17 cellular contexts compared by ENCODE assay signal in the genomic region with DNA sequence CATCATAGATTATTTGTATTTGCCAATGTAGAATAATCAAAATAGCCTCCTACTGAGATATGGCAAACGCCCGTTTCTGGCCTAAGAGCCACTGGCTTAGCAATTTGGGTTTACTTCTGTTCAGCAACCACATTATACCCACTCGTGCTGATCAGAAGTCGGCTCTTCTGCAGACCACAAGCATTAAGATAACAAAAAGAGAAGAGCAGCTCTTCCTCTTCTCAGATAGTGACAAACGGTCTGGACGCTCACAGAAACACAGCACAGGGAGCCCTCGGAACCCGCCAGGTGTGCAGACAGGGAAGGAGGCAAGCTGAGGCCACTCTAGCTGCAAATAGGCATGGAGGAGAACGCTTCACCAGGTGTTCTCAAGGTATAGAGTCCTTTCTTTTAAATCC.
DNase-seq lines count a peak whose midpoint lies in the region; ATAC-seq and TF ChIP-seq lines count a peak whose summit lies in the region.
"Had no signal": no experiment of that assay in that cellular context is flagged by ENCODE, and none has a peak within 500 bp of the region (broad histone marks: within the 10 kb centered on the region; RNA-seq: fewer than 3 reads in every experiment).

No MANE protein-coding gene starts in this region.

- ATAC-seq in left colon = no peak
- ATAC-seq in CD4-positive, alpha-beta T cell (ENCODE audit: poor library complexity) = no peak
- ATAC-seq: body of pancreas; left cardiac atrium; stimulated activated naive CD8-positive, alpha-beta T cell treated with anti-CD3 and anti-CD28 coated beads, Interleukin-15, amount 100 ng/mL, for 72 hours had no signal

- TF ChIP-seq CTCF in endodermal cell (conservative IDR thresholded peaks at IDR 0.05) = no peak
- TF ChIP-seq CTCF in CD4-positive, alpha-beta T cell (IDR thresholded peaks at IDR 0.05) = no peak
- no peak for TF ChIP-seq CTCF in GM20000 (IDR thresholded peaks at IDR 0.05; ENCODE audit: extremely low read depth, missing control alignments)

- POLR2A ChIA-PET in CD4-positive, alpha-beta T cell (lab: Charles Lee) = interaction anchor here (1.4 kb wide), 1 partner anchor 164 kb away, joined by 6 read pairs; a partner anchor contains a TSS

- peak; percentile 13 for DNase-seq in activated T-cell treated with anti-CD3 and anti-CD28 coated beads, Interleukin-2, amount 50 U/mL, for 24 hours
- DNase-seq in activated T-cell treated with anti-CD3 and anti-CD28 coated beads, Interleukin-2, amount 50 U/mL, for 48 hours = no peak
- DNase-seq in NOMO-1 treated with dmso at 0.1 percent for 144 hours (lab: John Stamatoyannopoulos, UW; ENCODE audit: unreplicated experiment) (peak; percentile 39), left colon (peak; percentile 2 to 12), endodermal cell (no peak), pons (ENCODE audit: low spot score) (no peak), GM20000 (ENCODE audit: low spot score) (no peak)
- DNase-seq in CD4-positive, alpha-beta T cell = no peak
- DNase-seq: activated naive CD4-positive, alpha-beta T cell; body of pancreas; COR-L47; effector CD4-positive, alpha-beta T cell; hippocampal formation; left cardiac atrium; SK-N-SH; stimulated activated CD4-positive, alpha-beta T cell treated with anti-CD3 and anti-CD28 coated beads, Interleukin-12 subunit alpha, Interleukin-12 subunit beta, amount 100 ng/mL, for 4 hours; stimulated activated naive CD8-positive, alpha-beta T cell treated with anti-CD3 and anti-CD28 coated beads, Interleukin-15, amount 100 ng/mL, for 72 hours had no signal

- H3K4me3 Mint-ChIP-seq in activated T-cell treated with anti-CD3 and anti-CD28 coated beads, Interleukin-2, amount 50 U/mL, for 24 hours = no peak overlapping the region
- no peak overlapping the region for H3K4me3 Mint-ChIP-seq in endodermal cell
- no peak overlapping the region for H3K4me3 Mint-ChIP-seq in CD4-positive, alpha-beta T cell
- H3K4me3 Mint-ChIP-seq: stimulated activated naive CD8-positive, alpha-beta T cell treated with anti-CD3 and anti-CD28 coated beads, Interleukin-15, amount 100 ng/mL, for 72 hours had no signal

- no peaks in the 10 kb centered on the region for H3K27me3 ChIP-seq in endodermal cell (ENCODE audit: control insufficient read depth, insufficient read depth, low read length, poor library complexity, severe bottlenecking)
- H3K27me3 ChIP-seq in CD4-positive, alpha-beta T cell (ENCODE audit: control insufficient read depth, insufficient read depth, low read length) = no peaks in the 10 kb centered on the region
- H3K27me3 ChIP-seq: body of pancreas had no signal

- H3K36me3 Mint-ChIP-seq in activated T-cell treated with anti-CD3 and anti-CD28 coated beads, Interleukin-2, amount 50 U/mL, for 24 hours (ENCODE audit: low read depth) = peaks cover 16% of the 10 kb centered on the region
- no peaks in the 10 kb centered on the region for H3K36me3 Mint-ChIP-seq in endodermal cell (ENCODE audit: low read depth)
- peaks cover 19% of the 10 kb centered on the region for H3K36me3 Mint-ChIP-seq in CD4-positive, alpha-beta T cell (ENCODE audit: low read depth)

- CTCF ChIA-PET in CD4-positive, alpha-beta T cell (lab: Charles Lee) = no interaction called here

- H3K36me3 ChIP-seq in endodermal cell (ENCODE audit: control insufficient read depth, insufficient read depth, low read length) = no peaks in the 10 kb centered on the region

- H3K9ac ChIP-seq in endodermal cell (ENCODE audit: extremely low read depth, low read length, poor library complexity, severe bottlenecking) = no peak overlapping the region
- H3K9ac ChIP-seq: SK-N-SH had no signal

- intact Hi-C loops in left colon (cut with DNase I, micrococcal nuclease) = no loop called here
- intact Hi-C loops in CD4-positive, alpha-beta T cell (cut with DNase I, micrococcal nuclease) = no loop called here

- no peak overlapping the region for H3K4me3 ChIP-seq in endodermal cell (ENCODE audit: low read length)
- H3K4me3 ChIP-seq: body of pancreas had no signal

- no peaks in the 10 kb centered on the region for H3K9me3 ChIP-seq in endodermal cell (ENCODE audit: control insufficient read depth, low read length)
- H3K9me3 ChIP-seq in CD4-positive, alpha-beta T cell (ENCODE audit: control insufficient read depth, low read length) = no peaks in the 10 kb centered on the region
- H3K9me3 ChIP-seq: body of pancreas, SK-N-SH had no signal

- H3K27ac ChIP-seq in endodermal cell (ENCODE audit: low read depth, low read length) = no peak overlapping the region
- no peak overlapping the region for H3K27ac ChIP-seq in CD4-positive, alpha-beta T cell (ENCODE audit: low read depth, low read length)
- H3K27ac ChIP-seq: body of pancreas had no signal

- H3K4me1 ChIP-seq in endodermal cell (ENCODE audit: control insufficient read depth, insufficient read depth, low read length) = peaks cover 12% of the 10 kb centered on the region

- no peaks in the 10 kb centered on the region for H3K9me3 Mint-ChIP-seq in activated T-cell treated with anti-CD3 and anti-CD28 coated beads, Interleukin-2, amount 50 U/mL, for 24 hours
- no peaks in the 10 kb centered on the region for H3K9me3 Mint-ChIP-seq in endodermal cell
- H3K9me3 Mint-ChIP-seq in CD4-positive, alpha-beta T cell = no peaks in the 10 kb centered on the region
- H3K9me3 Mint-ChIP-seq: stimulated activated naive CD8-positive, alpha-beta T cell treated with anti-CD3 and anti-CD28 coated beads, Interleukin-15, amount 100 ng/mL, for 72 hours had no signal

- H3K4me1 Mint-ChIP-seq in activated T-cell treated with anti-CD3 and anti-CD28 coated beads, Interleukin-2, amount 50 U/mL, for 24 hours (ENCODE audit: low read depth) = peaks cover 71% of the 10 kb centered on the region
- H3K4me1 Mint-ChIP-seq in endodermal cell = peaks cover 28% of the 10 kb centered on the region
- H3K4me1 Mint-ChIP-seq in CD4-positive, alpha-beta T cell (ENCODE audit: low read depth) = peaks cover 74% of the 10 kb centered on the region

- H3K27ac Mint-ChIP-seq in activated T-cell treated with anti-CD3 and anti-CD28 coated beads, Interleukin-2, amount 50 U/mL, for 24 hours = no peak overlapping the region
- no peak overlapping the region for H3K27ac Mint-ChIP-seq in endodermal cell
- H3K27ac Mint-ChIP-seq in CD4-positive, alpha-beta T cell = no peak overlapping the region

- 93 to 97% methylated on average over 8 to 9 of the region's 9 CpGs for WGBS in endodermal cell (ENCODE audit: insufficient coverage in 1 of 2, insufficient read length in 1 of 2), 2 experiments

- no peaks in the 10 kb centered on the region for H3K27me3 Mint-ChIP-seq in activated T-cell treated with anti-CD3 and anti-CD28 coated beads, Interleukin-2, amount 50 U/mL, for 24 hours
- H3K27me3 Mint-ChIP-seq in endodermal cell (ENCODE audit: insufficient read depth) = no peaks in the 10 kb centered on the region
- H3K27me3 Mint-ChIP-seq in CD4-positive, alpha-beta T cell = no peaks in the 10 kb centered on the region
- H3K27me3 Mint-ChIP-seq: stimulated activated naive CD8-positive, alpha-beta T cell treated with anti-CD3 and anti-CD28 coated beads, Interleukin-15, amount 100 ng/mL, for 72 hours had no signal

Comparison
In these comparisons a context has a peak if more than half of its experiments do, and no peak if none do; other contexts are left out.
1. DNase-seq: peak in activated T-cell treated with anti-CD3 and anti-CD28 coated beads, Interleukin-2, amount 50 U/mL, for 24 hours (single experiment), NOMO-1 treated with dmso at 0.1 percent for 144 hours (single experiment) and left colon (2 of 2); none in activated T-cell treated with anti-CD3 and anti-CD28 coated beads, Interleukin-2, amount 50 U/mL, for 48 hours (0 of 2), endodermal cell (single experiment), CD4-positive, alpha-beta T cell (0 of 10), pons (single experiment) and GM20000 (single experiment).